In genomic region chr9:36051317-36051716, GRCh38 we compare ENCODE assay signal across 28 cellular contexts. TPM values are rescaled to one million over a fixed set of nuclear protein-coding genes. Genes with fewer than 3 reads are reported as not detected.
DNase-seq lines count a peak whose midpoint lies in the region; ATAC-seq, FAIRE-seq and TF ChIP-seq lines count a peak whose summit lies in the region.
"Had no signal": no experiment of that assay in that cellular context is flagged by ENCODE, and none has a peak within 500 bp of the region (broad histone marks: within the 10 kb centered on the region; RNA-seq: fewer than 3 reads in every experiment).

No MANE protein-coding gene starts in this region.

- intact Hi-C loops in GM12878 (cut with micrococcal nuclease; ENCODE audit: unreplicated experiment): no loop called here

- H3K9ac ChIP-seq in GM12878 (ENCODE audit: control insufficient read depth, insufficient read depth, low read length): no peak overlapping the region
- H3K9ac ChIP-seq: BLaER1 had no signal

- SMC1A ChIA-PET in GM12878 (lab: Charles Lee; ENCODE audit: uncharacterized antibody, unreplicated experiment): interaction anchor here (0.9 kb wide), 1 partner anchor 54 kb away, joined by 3 read pairs; no protein-coding TSS in a partner anchor

- no peak for TF ChIP-seq POLR2A in GM12892 (IDR thresholded peaks at IDR 0.05; ENCODE audit: low read depth, low read length)
- no peak for TF ChIP-seq POLR2A in GM12878 (IDR thresholded peaks at IDR 0.05; ENCODE audit: low read depth, low read length)

- 0% methylated on average over 2 of the region's 2 CpGs for WGBS in GM12878 (ENCODE audit: insufficient coverage, insufficient replicate concordance, low lambda C conversion rate, missing lambda C conversion rate)

- H3K36me3 ChIP-seq in GM12878 (ENCODE audit: control insufficient read depth in 2 of 2, insufficient read depth in 2 of 2, low read length in 1 of 2): no peaks in the 10 kb centered on the region
- H3K36me3 ChIP-seq: cardiac muscle cell had no signal

- in situ Hi-C loops in GM12878 (cut with MboI): no loop called here

- H3K27ac ChIP-seq in GM12878 (ENCODE audit: control insufficient read depth, insufficient read depth) (no peak overlapping the region), RWPE1 (no peak overlapping the region)
- H3K27ac ChIP-seq: ascending aorta, BLaER1, cardiac muscle cell, foreskin keratinocyte, heart left ventricle had no signal

- TF ChIP-seq CTCF in GM12878 (IDR thresholded peaks at IDR 0.05 in 2 of 3, conservative IDR thresholded peaks at IDR 0.05 in 1 of 3; ENCODE audit: control insufficient read depth in 2 of 3, extremely low read depth in 1 of 3, insufficient read depth in 1 of 3, low read depth in 3 of 3, low read length in 3 of 3) (no peak), RWPE1 (conservative IDR thresholded peaks at IDR 0.05; ENCODE audit: low read depth) (no peak)

- H2AFZ ChIP-seq in GM12878 (ENCODE audit: control insufficient read depth, low read depth, low read length): no peak overlapping the region

- ATAC-seq in GM18511 (IDR thresholded peaks at IDR 0.05; ENCODE audit: unreplicated experiment): peak; percentile 65
- ATAC-seq in HG03108 (IDR thresholded peaks at IDR 0.05; ENCODE audit: unreplicated experiment): peak; percentile 86
- no peak for ATAC-seq in GM12878
- ATAC-seq: esophagus mucosa; foreskin keratinocyte; heart left ventricle; mucosa of descending colon; natural killer cell treated with Interleukin-12 subunit alpha and Interleukin-12 subunit beta and Interleukin-15 and Interleukin-18, amount 100 ng/mL, for 72 hours had no signal

- H3K79me2 ChIP-seq in GM12878 (ENCODE audit: control insufficient read depth, insufficient read depth, low read length): no peaks in the 10 kb centered on the region

- no peaks in the 10 kb centered on the region for H3K9me3 ChIP-seq in GM12878 (replicated peaks; ENCODE audit: control insufficient read depth, insufficient read depth, low read length)
- H3K9me3 ChIP-seq: ascending aorta, heart left ventricle, mucosa of descending colon had no signal

- H3K27me3 ChIP-seq in GM12878 (replicated peaks in 1 of 2; ENCODE audit: control insufficient read depth in 2 of 2, insufficient read depth in 2 of 2, low read length in 1 of 2): no peaks in the 10 kb centered on the region; a peak in 1 of 4 replicates
- H3K27me3 ChIP-seq: ascending aorta, BLaER1, cardiac muscle cell, foreskin keratinocyte, heart left ventricle had no signal

- DNase-seq in GM12892 (ENCODE audit: insufficient read length) (no peak), GM12878 (ENCODE audit: low read depth, low spot score) (no peak), RWPE1 (ENCODE audit: low spot score) (no peak), NAMALWA (ENCODE audit: low spot score) (no peak), NCI-H1436 treated with DMSO at 0.1 percent for 48 hours (lab: John Stamatoyannopoulos, UW) (no peak)
- DNase-seq: activated naive CD4-positive, alpha-beta T cell treated with anti-CD3 and anti-CD28 coated beads, Interleukin-2, amount 50 U/mL, for 16 hours; cortex of kidney; foreskin keratinocyte; GOT3; heart left ventricle; HFFc6; mucosa of descending colon; NCI-H1105; NCI-H2029 treated with DMSO at 0.1 percent for 48 hours; NCI-H226; NCI-H748 treated with DMSO at 0.1 percent for 48 hours; RPMI8226; stimulated activated CD8-positive, alpha-beta memory T cell treated with anti-CD3 and anti-CD28 coated beads, Interleukin-4, amount 100 ng/mL, for 48 hours; substantia nigra; T-helper 1 cell had no signal

- RAD21 ChIA-PET in GM12878 (lab: Charles Lee; ENCODE audit: unreplicated experiment): no interaction called here

- no peak overlapping the region for H3K4me3 ChIP-seq in GM12878
- H3K4me3 ChIP-seq: ascending aorta, BLaER1, cardiac muscle cell, heart left ventricle, lung, mucosa of descending colon had no signal

- no peak for TF ChIP-seq EP300 in GM12878 (IDR thresholded peaks at IDR 0.05; ENCODE audit: borderline replicate concordance in 1 of 2, control insufficient read depth in 1 of 2, low read depth in 2 of 2, low read length in 2 of 2)

- FAIRE-seq in GM12892 (lab: Jason Lieb, UNC): peak; percentile 80
- FAIRE-seq in GM12878 (lab: Jason Lieb, UNC): peak; percentile 70

- POLR2A ChIA-PET in GM12878 (lab: Charles Lee): no interaction called here
- POLR2A ChIA-PET in RWPE1 (lab: Yijun Ruan, JAX; ENCODE audit: low non-redundant PET): no interaction called here

- TF ChIP-seq RAD21 in GM12878 (IDR thresholded peaks at IDR 0.05; ENCODE audit: insufficient read depth, low read depth, low read length): no peak

- CTCF ChIA-PET in GM12878 (lab: Yijun Ruan, JAX): interaction anchor here (0.6 to 1.2 kb wide), 5 partner anchors 29 to 269 kb away, joined by 3 to 5 read pairs (median 4); no protein-coding TSS in a partner anchor
- CTCF ChIA-PET in RWPE1 (lab: Yijun Ruan, JAX): interaction anchor here (0.7 to 0.9 kb wide), 2 partner anchors 13 to 23 kb away, joined by 3 read pairs; no protein-coding TSS in a partner anchor

- H3K4me2 ChIP-seq in GM12878 (ENCODE audit: control insufficient read depth, insufficient read depth): no peak overlapping the region
- H3K4me2 ChIP-seq: BLaER1 had no signal

- H4K20me1 ChIP-seq in GM12878 (ENCODE audit: control insufficient read depth, insufficient read depth): no peaks in the 10 kb centered on the region

- no TSS peak for BruUV-seq in GM12878 (replicated peaks; lab: Mats Ljungman, UMichigan)

- no peaks in the 10 kb centered on the region for H3K4me1 ChIP-seq in GM12878 (ENCODE audit: control insufficient read depth, insufficient read depth, low read length)
- H3K4me1 ChIP-seq: ascending aorta, foreskin keratinocyte had no signal

TF ChIP-seq in GM12878, 131 proteins besides CTCF, POLR2A, EP300 and RAD21 (continues in another document):
- TF ChIP-seq NFXL1 (IDR thresholded peaks at IDR 0.05; ENCODE audit: borderline replicate concordance) (no peak), SREBF1 (IDR thresholded peaks at IDR 0.05; ENCODE audit: low read length) (no peak), E2F8 (IDR thresholded peaks at IDR 0.05; ENCODE audit: low read depth, partially characterized antibody) (no peak), IRF3 (IDR thresholded peaks at IDR 0.05) (no peak), TAF1 (IDR thresholded peaks at IDR 0.05; ENCODE audit: borderline replicate concordance, low read depth, low read length) (no peak), TARDBP (IDR thresholded peaks at IDR 0.05; ENCODE audit: borderline replicate concordance) (no peak), SMARCA5 (IDR thresholded peaks at IDR 0.05) (no peak)

RNA-seq across cellular contexts. Expression of gene RECK, which starts 14.6 kb away (rescaled TPM):
- polyA plus RNA-seq in GM12892 (2012; ENCODE audit: missing spikeins): 3.9 TPM
- total RNA-seq in GM12878 (2013; cell fraction: nucleolus; rRNA removed): 0.10 and 0.27 TPM in 2 replicates
- 0.06 TPM in 1 of 2 replicates, not detected in the other for total RNA-seq in GM12878 (2014; rRNA removed)
- total RNA-seq in GM12878 (2014; rRNA removed; fragmentation: Illumina TruSeq; extraction: Trizol): 0.13 TPM in 1 of 2 replicates, not detected in the other
- total RNA-seq in GM12878 (2021): 0.10 and 0.21 TPM in 2 replicates
- polyA plus RNA-seq in GM12878 (2011; ENCODE audit: low read depth): 1.0 TPM
- 0.15 and 0.20 TPM in 2 replicates for polyA plus RNA-seq in GM12878 (2011; rRNA removed)
- polyA plus RNA-seq in GM12878 (2011; cell fraction: cytosol; rRNA removed): 0.02 and 0.16 TPM in 2 replicates
- 0.04 and 0.15 TPM in 2 replicates for polyA plus RNA-seq in GM12878 (2011; cell fraction: nucleus; rRNA removed)
- polyA plus RNA-seq in GM12878 (2012): 1.5 and 1.6 TPM in 2 replicates
- polyA plus RNA-seq in GM12878 (2014; fragmentation: Illumina TruSeq; extraction: Trizol): 0.08 and 0.13 TPM in 2 replicates
- under 1 TPM; 0.02 to 0.07 TPM for polyA plus RNA-seq in GM12878 (2014; fragmentation: Nextera tagmentation; extraction: Ambion mirVana)
- 0.11 and 0.36 TPM in 2 replicates for polyA plus RNA-seq in GM12878 (2014; rRNA removed)
- polyA plus RNA-seq in GM12878 (2016; fragmentation: Nextera tagmentation; extraction: Ambion mirVana): under 1 TPM; 0.29 to 0.40 TPM
- polyA minus RNA-seq in GM12878 (2011; rRNA and poly(A)+ RNA removed): 0.10 TPM in 1 of 2 replicates, not detected in the other
- not detected in 2 replicates for polyA minus RNA-seq in GM12878 (2011; cell fraction: cytosol; rRNA and poly(A)+ RNA removed)
- 0.12 TPM in 1 of 2 replicates, not detected in the other for polyA minus RNA-seq in GM12878 (2011; cell fraction: nucleus; rRNA and poly(A)+ RNA removed)
